2 cellular contexts compared by ENCODE assay signal in genomic region chr20:58003525-58003924, GRCh38.
TF ChIP-seq lines count a peak whose summit lies in the region.

No MANE protein-coding gene starts in this region.

TF ChIP-seq in Ishikawa, 13 proteins besides CTCF, POLR2A, EP300 and RAD21 (continued from another document):
- TF ChIP-seq REST (IDR thresholded peaks at IDR 0.05; ENCODE audit: low read depth): no peak
- no peak for TF ChIP-seq ZBTB7A (IDR thresholded peaks at IDR 0.05; ENCODE audit: low read depth)

TF ChIP-seq in K562, 482 proteins besides CTCF, POLR2A, EP300 and RAD21 (continued from another document):
- TF ChIP-seq TFE3 (CRISPR knock-in tag; IDR thresholded peaks at IDR 0.05) (peak; percentile 83), ZC3H4 (CRISPR knock-in tag; IDR thresholded peaks at IDR 0.05; ENCODE audit: borderline replicate concordance) (no peak), ZNF655 (CRISPR knock-in tag; IDR thresholded peaks at IDR 0.05) (no peak), BRF2 (IDR thresholded peaks at IDR 0.05; ENCODE audit: borderline replicate concordance, insufficient read depth, insufficient read length) (no peak), MEIS2 (IDR thresholded peaks at IDR 0.05; ENCODE audit: partially characterized antibody) (no peak), PHTF2 (CRISPR knock-in tag; IDR thresholded peaks at IDR 0.05) (no peak), RBM25 (IDR thresholded peaks at IDR 0.05; ENCODE audit: low read depth, low read length, severe bottlenecking) (no peak)
